8 cellular contexts compared by ENCODE assay signal in genomic region chr4:145618210-145618911, GRCh38. TPM values are rescaled to one million over a fixed set of nuclear protein-coding genes. Genes with fewer than 3 reads are reported as not detected.
DNase-seq lines count a peak whose midpoint lies in the region; ATAC-seq lines count a peak whose summit lies in the region.

No MANE protein-coding gene starts in this region.

- H3K27ac ChIP-seq in angular gyrus (ENCODE audit: low read depth, low read length), result peak overlapping the region; percentile 83
- no peak overlapping the region for H3K27ac ChIP-seq in iPS DF 6.9 (ENCODE audit: low read length)

- no CpG with 5 or more reads among the region's 16 CpGs for WGBS in iPS DF 6.9 (ENCODE audit: insufficient coverage, insufficient read length)

- H3K27me3 ChIP-seq in iPS DF 6.9 (ENCODE audit: control insufficient read depth, insufficient read depth, low read length) (no peaks in the 10 kb centered on the region), skeletal muscle satellite cell (ENCODE audit: control insufficient read depth, insufficient read depth, low read length) (no peaks in the 10 kb centered on the region)

- H3K4me3 ChIP-seq in iPS DF 6.9 (ENCODE audit: low read length), result peak overlapping the region; percentile 67; the same call in 1 of the 2 replicates
- H3K4me3 ChIP-seq in skeletal muscle satellite cell (ENCODE audit: low read length), result peak overlapping the region; percentile 97

- peak overlapping the region; percentile 85 for H3K4me2 ChIP-seq in skeletal muscle satellite cell (ENCODE audit: low read length)

- H3K9me3 ChIP-seq in iPS DF 6.9 (ENCODE audit: control insufficient read depth, insufficient read depth, low read length) (no peaks in the 10 kb centered on the region; the same call in 1 of the 2 replicates), skeletal muscle satellite cell (replicated peaks; ENCODE audit: low read length) (no peaks in the 10 kb centered on the region)

- peak overlapping the region; percentile 100 for H3K9ac ChIP-seq in skeletal muscle satellite cell (ENCODE audit: low read depth, low read length)

- H3K36me3 ChIP-seq in iPS DF 6.9 (ENCODE audit: control insufficient read depth, insufficient read depth, low read length), result no peaks in the 10 kb centered on the region
- no peaks in the 10 kb centered on the region for H3K36me3 ChIP-seq in skeletal muscle satellite cell (ENCODE audit: insufficient read depth, low read length)

- ATAC-seq in GM21390 (IDR thresholded peaks at IDR 0.05; ENCODE audit: unreplicated experiment), result no peak

- DNase-seq in DMS79 treated with DMSO at 0.1 percent for 48 hours (lab: John Stamatoyannopoulos, UW), result peak; percentile 12
- DNase-seq in DMS79 (lab: John Stamatoyannopoulos, UW), result no peak
- peak; percentile 74 for DNase-seq in OCI-M1 (lab: John Stamatoyannopoulos, UW)
- DNase-seq in iPS DF 6.9 (ENCODE audit: low read depth, low spot score), result no peak
- no peak for DNase-seq in NCI-H774 (lab: John Stamatoyannopoulos, UW)

- H3K4me1 ChIP-seq in iPS DF 6.9 (ENCODE audit: control insufficient read depth, insufficient read depth, low read length) (no peaks in the 10 kb centered on the region; the same call in 1 of the 2 replicates), skeletal muscle satellite cell (ENCODE audit: control insufficient read depth, insufficient read depth, low read length) (peaks cover 16% of the 10 kb centered on the region)

RNA-seq across cellular contexts. Expression of gene MMAA, which starts 0.8 kb away (rescaled TPM):
- 3.1 and 4.1 TPM in 2 replicates for total RNA-seq in skeletal muscle satellite cell (2012; rRNA removed)

Comparison
In these comparisons a context has a peak if more than half of its experiments do, and no peak if none do; other contexts are left out.
1. DNase-seq: peak in DMS79 treated with DMSO at 0.1 percent for 48 hours (single experiment) and OCI-M1 (single experiment); none in DMS79 (single experiment), iPS DF 6.9 (single experiment) and NCI-H774 (single experiment).